In genomic region chr16:50709061-50709695, GRCh38 we compare ENCODE assay signal across 9 cellular contexts. TPM values are rescaled to one million over a fixed set of nuclear protein-coding genes. Genes with fewer than 3 reads are reported as not detected.
DNase-seq lines count a peak whose midpoint lies in the region; ATAC-seq and TF ChIP-seq lines count a peak whose summit lies in the region.
"Had no signal": no experiment of that assay in that cellular context is flagged by ENCODE, and none has a peak within 500 bp of the region (broad histone marks: within the 10 kb centered on the region; RNA-seq: fewer than 3 reads in every experiment).

No MANE protein-coding gene starts in this region.

- intact Hi-C loops in lower leg skin (cut with DNase I; ENCODE audit: low total_unique reads), result no loop called here

- no peak for DNase-seq in activated T-cell treated with anti-CD3 and anti-CD28 coated beads, Interleukin-2, amount 50 U/mL, for 4 hours
- no peak for DNase-seq in activated T-cell treated with anti-CD3 and anti-CD28 coated beads, Interleukin-2, amount 50 U/mL, for 48 hours
- DNase-seq in NB4 (ENCODE audit: low read depth), result peak; percentile 91
- DNase-seq in central memory CD8-positive, alpha-beta T cell (ENCODE audit: low spot score in 2 of 2), result no peak
- no peak for DNase-seq in stimulated activated naive CD8-positive, alpha-beta T cell treated with anti-CD3 and anti-CD28 coated beads, Interleukin-15, Interleukin-2, amounts not matched to agents 100 U/mL and 50 U/mL, for 24 hours
- no peak for DNase-seq in lower leg skin (ENCODE audit: low spot score in 2 of 2)
- DNase-seq in NCI-H2227 (lab: John Stamatoyannopoulos, UW; ENCODE audit: unreplicated experiment), result no peak
- DNase-seq: HFFc6 had no signal

- TF ChIP-seq CTCF in NB4 (IDR thresholded peaks at IDR 0.05; ENCODE audit: low read depth, low read length) (no peak), lower leg skin (IDR thresholded peaks at IDR 0.05) (no peak)

- peaks cover 24% of the 10 kb centered on the region for H3K36me3 Mint-ChIP-seq in activated T-cell treated with anti-CD3 and anti-CD28 coated beads, Interleukin-2, amount 50 U/mL, for 4 hours (ENCODE audit: insufficient read depth)
- H3K36me3 Mint-ChIP-seq in central memory CD8-positive, alpha-beta T cell (ENCODE audit: insufficient read depth), result peaks cover 7% of the 10 kb centered on the region

- no peak overlapping the region for H3K4me3 ChIP-seq in NB4 (ENCODE audit: low read depth, low read length)
- no peak overlapping the region for H3K4me3 ChIP-seq in lower leg skin (ENCODE audit: low read depth, poor library complexity, severe bottlenecking)

- H3K27ac Mint-ChIP-seq in central memory CD8-positive, alpha-beta T cell (ENCODE audit: low read depth), result peak overlapping the region; percentile 27
- H3K27ac Mint-ChIP-seq: HFFc6 had no signal

- peaks cover 13% of the 10 kb centered on the region for H3K9me3 Mint-ChIP-seq in activated T-cell treated with anti-CD3 and anti-CD28 coated beads, Interleukin-2, amount 50 U/mL, for 4 hours
- peaks cover 6% of the 10 kb centered on the region for H3K9me3 Mint-ChIP-seq in central memory CD8-positive, alpha-beta T cell

- H3K27me3 Mint-ChIP-seq in activated T-cell treated with anti-CD3 and anti-CD28 coated beads, Interleukin-2, amount 50 U/mL, for 4 hours (ENCODE audit: low read depth), result no peaks in the 10 kb centered on the region
- H3K27me3 Mint-ChIP-seq in central memory CD8-positive, alpha-beta T cell, result no peaks in the 10 kb centered on the region

- TF ChIP-seq POLR2A in NB4 (IDR thresholded peaks at IDR 0.05; ENCODE audit: extremely low read depth, insufficient read length) (no peak), lower leg skin (IDR thresholded peaks at IDR 0.05) (no peak)

- H3K4me3 Mint-ChIP-seq in activated T-cell treated with anti-CD3 and anti-CD28 coated beads, Interleukin-2, amount 50 U/mL, for 4 hours, result peak overlapping the region; percentile 31
- H3K4me3 Mint-ChIP-seq in central memory CD8-positive, alpha-beta T cell, result no peak overlapping the region
- H3K4me3 Mint-ChIP-seq: HFFc6 had no signal

- peaks cover 48% of the 10 kb centered on the region for H3K4me1 Mint-ChIP-seq in activated T-cell treated with anti-CD3 and anti-CD28 coated beads, Interleukin-2, amount 50 U/mL, for 4 hours (ENCODE audit: low read depth)
- H3K4me1 Mint-ChIP-seq in central memory CD8-positive, alpha-beta T cell, result peaks cover 16% of the 10 kb centered on the region

- peak; percentile 41 to 48 for ATAC-seq in activated T-cell treated with anti-CD3 and anti-CD28 coated beads, Interleukin-2, amount 50 U/mL, for 4 hours
- no peak for ATAC-seq in central memory CD8-positive, alpha-beta T cell (replicated peaks; ENCODE audit: extremely low read depth, poor library complexity, severe bottlenecking)
- peak; percentile 38 for ATAC-seq in stimulated activated naive CD8-positive, alpha-beta T cell treated with anti-CD3 and anti-CD28 coated beads, Interleukin-15, Interleukin-2, amounts not matched to agents 100 U/mL and 50 U/mL, for 24 hours
- ATAC-seq in HG02870 (IDR thresholded peaks at IDR 0.05; ENCODE audit: unreplicated experiment), result no peak

- 73 to 82% methylated on average over 8 of the region's 8 CpGs for WGBS in lower leg skin, 2 donors

RNA-seq across cellular contexts. Expression of gene NOD2, which starts 15.8 kb away (rescaled TPM):
- 1 to 10 TPM; 2.9 to 6.2 (median 3.9) TPM for total RNA-seq in activated T-cell treated with anti-CD3 and anti-CD28 coated beads, Interleukin-2, amount 50 U/mL, for 4 hours
- 10 to 100 TPM; 31.0 to 44.4 (median 35.4) TPM for total RNA-seq in lower leg skin
- total RNA-seq: HFFc6 had no signal

RNA-seq across cellular contexts. Expression of gene SNX20, which starts 28.1 kb away (rescaled TPM):
- 10 to 100 TPM; 16.3 to 25.7 (median 16.6) TPM for total RNA-seq in activated T-cell treated with anti-CD3 and anti-CD28 coated beads, Interleukin-2, amount 50 U/mL, for 4 hours
- 1 to 10 TPM in 2 of 4 donors, under 1 TPM in 2; 0.57 to 1.5 (median 1.0) TPM for total RNA-seq in lower leg skin
- total RNA-seq: HFFc6 had no signal

RNA-seq across cellular contexts. Expression of gene CYLD, which starts 32.7 kb away (rescaled TPM):
- 100 to 1,000 TPM in 1 of 3 donors, 10 to 100 TPM in 2; 84.5 to 133 (median 88.4) TPM for total RNA-seq in activated T-cell treated with anti-CD3 and anti-CD28 coated beads, Interleukin-2, amount 50 U/mL, for 4 hours
- 10 to 100 TPM; 35.8 to 50.3 (median 41.8) TPM for total RNA-seq in lower leg skin

Comparison
In these comparisons a context has a peak if more than half of its experiments do, and no peak if none do; other contexts are left out.
1. ATAC-seq: peak in activated T-cell treated with anti-CD3 and anti-CD28 coated beads, Interleukin-2, amount 50 U/mL, for 4 hours (2 of 2) and stimulated activated naive CD8-positive, alpha-beta T cell treated with anti-CD3 and anti-CD28 coated beads, Interleukin-15, Interleukin-2, amounts not matched to agents 100 U/mL and 50 U/mL, for 24 hours (single experiment); none in central memory CD8-positive, alpha-beta T cell (single experiment) and HG02870 (single experiment).
2. RNA of gene NOD2, which starts 15.8 kb away (total RNA-seq): 31.0 to 44.4 TPM in lower leg skin; 2.9 to 6.2 TPM in activated T-cell treated with anti-CD3 and anti-CD28 coated beads, Interleukin-2, amount 50 U/mL, for 4 hours; every median in the first group is over 4 times any median in the second.
3. RNA of gene SNX20, which starts 28.1 kb away (total RNA-seq): 16.3 to 25.7 TPM in activated T-cell treated with anti-CD3 and anti-CD28 coated beads, Interleukin-2, amount 50 U/mL, for 4 hours; 0.57 to 1.5 TPM in lower leg skin; every median in the first group is over 4 times any median in the second.